8 cellular contexts compared by ENCODE assay signal in the genomic region with DNA sequence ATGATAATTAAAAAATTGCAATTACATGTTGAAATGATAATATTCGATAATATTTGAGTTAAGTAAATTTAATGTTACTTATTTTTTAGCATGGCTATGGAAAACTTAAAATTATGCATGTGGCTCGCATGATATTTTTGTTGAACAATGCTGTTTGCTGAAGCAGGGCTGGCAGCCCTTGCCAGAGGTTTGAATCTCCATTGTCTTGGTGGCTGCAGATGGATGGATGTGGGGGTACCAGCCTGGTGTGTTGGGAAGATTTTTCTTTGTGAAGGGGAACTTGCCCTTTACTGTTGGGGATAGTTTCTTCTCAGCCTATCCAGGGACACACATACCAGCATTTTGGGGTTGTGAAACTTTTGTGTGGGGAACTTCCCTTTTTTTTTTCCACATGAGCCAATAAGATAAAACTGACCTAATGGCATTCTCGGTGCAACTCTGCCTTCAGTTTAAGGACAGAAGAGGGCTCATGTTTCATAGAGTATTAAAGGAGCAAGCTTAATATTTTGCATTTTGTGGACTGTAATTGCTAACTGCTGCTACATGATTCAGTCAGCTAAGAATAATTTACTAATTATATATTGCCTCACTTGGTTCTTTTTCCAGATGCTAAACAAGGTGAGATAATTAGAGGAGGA. TPM values are rescaled to one million over a fixed set of nuclear protein-coding genes. Genes with fewer than 3 reads are reported as not detected.
DNase-seq lines count a peak whose midpoint lies in the region; ATAC-seq, FAIRE-seq and TF ChIP-seq lines count a peak whose summit lies in the region.

No MANE protein-coding gene starts in this region.

- no TSS peak for BruUV-seq in endothelial cell of umbilical vein (replicated peaks; lab: Mats Ljungman, UMichigan)

- no peaks in the 10 kb centered on the region for H3K9me3 Mint-ChIP-seq in activated CD4-positive, alpha-beta T cell treated with anti-CD3 and anti-CD28 coated beads for 36 hours (ENCODE audit: low read depth)
- no peaks in the 10 kb centered on the region for H3K9me3 Mint-ChIP-seq in activated CD4-positive, alpha-beta T cell treated with anti-CD3 and anti-CD28 coated beads, Interleukin-2, amount 10 ng/mL, durations not matched to agents 24 days and 14 days

- dilution Hi-C loops in endothelial cell of umbilical vein (cut with MboI; ENCODE audit: extremely low pct_ligation_motif_present, low sequenced_read_pairs) = no loop called here

- H2AFZ ChIP-seq in endothelial cell of umbilical vein (ENCODE audit: low read depth, low read length) = no peak overlapping the region

- peaks cover 95% of the 10 kb centered on the region for H3K79me2 ChIP-seq in endothelial cell of umbilical vein (ENCODE audit: control insufficient read depth, insufficient read depth, low read length)

- no peaks in the 10 kb centered on the region for H3K9me3 ChIP-seq in endothelial cell of umbilical vein (replicated peaks; ENCODE audit: control insufficient read depth, insufficient read depth, low read length)

- no peaks in the 10 kb centered on the region for H3K27me3 Mint-ChIP-seq in activated CD4-positive, alpha-beta T cell treated with anti-CD3 and anti-CD28 coated beads for 36 hours
- H3K27me3 Mint-ChIP-seq in activated CD4-positive, alpha-beta T cell treated with anti-CD3 and anti-CD28 coated beads, Interleukin-2, amount 10 ng/mL, durations not matched to agents 24 days and 14 days = no peaks in the 10 kb centered on the region

- no peaks in the 10 kb centered on the region for H3K27me3 ChIP-seq in endothelial cell of umbilical vein (ENCODE audit: control insufficient read depth in 2 of 2, insufficient read depth in 2 of 2, low read length in 2 of 2)

- TF ChIP-seq POLR2A in endothelial cell of umbilical vein (IDR thresholded peaks at IDR 0.05; ENCODE audit: low read depth, low read length) = no peak

- no peak overlapping the region for H3K4me3 ChIP-seq in endothelial cell of umbilical vein (replicated peaks in 1 of 3; ENCODE audit: insufficient read depth in 1 of 3, low read depth in 1 of 3, low read length in 3 of 3)

- peak overlapping the region; percentile 63 for H3K9ac ChIP-seq in endothelial cell of umbilical vein (replicated peaks; ENCODE audit: extremely low read depth, insufficient read depth, low read length)

- no peaks in the 10 kb centered on the region for H4K20me1 ChIP-seq in endothelial cell of umbilical vein (replicated peaks; ENCODE audit: control insufficient read depth, extremely low read depth, insufficient read depth, low read length)

- H3K4me1 Mint-ChIP-seq in activated CD4-positive, alpha-beta T cell treated with anti-CD3 and anti-CD28 coated beads for 36 hours = peaks cover 69% of the 10 kb centered on the region
- peaks cover 36% of the 10 kb centered on the region for H3K4me1 Mint-ChIP-seq in activated CD4-positive, alpha-beta T cell treated with anti-CD3 and anti-CD28 coated beads, Interleukin-2, amount 10 ng/mL, durations not matched to agents 24 days and 14 days

- no peak for FAIRE-seq in endothelial cell of umbilical vein (lab: Jason Lieb, UNC)

- no peak for TF ChIP-seq CTCF in endothelial cell of umbilical vein (IDR thresholded peaks at IDR 0.05; ENCODE audit: extremely low read depth in 1 of 2, insufficient read depth in 1 of 2, low read depth in 1 of 2, low read length in 2 of 2)

- H3K4me1 ChIP-seq in endothelial cell of umbilical vein (ENCODE audit: control insufficient read depth, extremely low read depth, insufficient read depth, low read length) = peaks cover 70% of the 10 kb centered on the region

- peaks cover 33% of the 10 kb centered on the region for H3K36me3 Mint-ChIP-seq in activated CD4-positive, alpha-beta T cell treated with anti-CD3 and anti-CD28 coated beads for 36 hours (ENCODE audit: low read depth)
- H3K36me3 Mint-ChIP-seq in activated CD4-positive, alpha-beta T cell treated with anti-CD3 and anti-CD28 coated beads, Interleukin-2, amount 10 ng/mL, durations not matched to agents 24 days and 14 days (ENCODE audit: low read depth) = peaks cover 33% of the 10 kb centered on the region

- POLR2A ChIA-PET in activated CD4-positive, alpha-beta T cell treated with anti-CD3 and anti-CD28 coated beads for 36 hours (lab: Charles Lee) = no interaction called here
- POLR2A ChIA-PET in endothelial cell of umbilical vein (lab: Charles Lee) = interaction anchor here (0.9 kb wide), 1 partner anchor 8 kb away, joined by 3 read pairs; no protein-coding TSS in a partner anchor

- H3K9me1 ChIP-seq in endothelial cell of umbilical vein (replicated peaks; ENCODE audit: control insufficient read depth, extremely low read depth, insufficient read depth, low read length) = no peaks in the 10 kb centered on the region

- H3K27ac Mint-ChIP-seq in activated CD4-positive, alpha-beta T cell treated with anti-CD3 and anti-CD28 coated beads for 36 hours = peak overlapping the region; percentile 67
- H3K27ac Mint-ChIP-seq in activated CD4-positive, alpha-beta T cell treated with anti-CD3 and anti-CD28 coated beads, Interleukin-2, amount 10 ng/mL, durations not matched to agents 24 days and 14 days = no peak overlapping the region

- peak overlapping the region; percentile 55 for H3K4me2 ChIP-seq in endothelial cell of umbilical vein (ENCODE audit: insufficient read depth, low read length)

- H3K36me3 ChIP-seq in endothelial cell of umbilical vein (ENCODE audit: control insufficient read depth in 2 of 2, extremely low read depth in 1 of 2, insufficient read depth in 2 of 2, low read length in 2 of 2) = no peaks in the 10 kb centered on the region

- no peak for DNase-seq in activated CD4-positive, alpha-beta T cell treated with anti-CD3 and anti-CD28 coated beads for 36 hours
- DNase-seq in activated CD4-positive, alpha-beta T cell treated with anti-CD3 and anti-CD28 coated beads, Interleukin-2, amount 10 ng/mL, durations not matched to agents 24 days and 14 days = no peak
- DNase-seq in NOMO-1 treated with DMSO at 0.1 percent for 48 hours (lab: John Stamatoyannopoulos, UW; ENCODE audit: unreplicated experiment) (peak; percentile 94), endothelial cell of umbilical vein (ENCODE audit: low read depth, low spot score) (peak; percentile 53), NK-92 (lab: John Stamatoyannopoulos, UW; ENCODE audit: unreplicated experiment) (no peak), GOT3 (lab: John Stamatoyannopoulos, UW) (no peak)
- peak; percentile 10 for DNase-seq in stimulated activated CD8-positive, alpha-beta memory T cell treated with anti-CD3 and anti-CD28 coated beads, Interleukin-4, amount 100 ng/mL, for 48 hours

- intact Hi-C loops in activated CD4-positive, alpha-beta T cell treated with anti-CD3 and anti-CD28 coated beads for 36 hours (cut with DNase I, micrococcal nuclease) = no loop called here
- intact Hi-C loops in activated CD4-positive, alpha-beta T cell treated with anti-CD3 and anti-CD28 coated beads, Interleukin-2, amount 10 ng/mL, durations not matched to agents 24 days and 14 days (cut with micrococcal nuclease) = no loop called here
- intact Hi-C loops in endothelial cell of umbilical vein (cut with micrococcal nuclease) = loop anchor here (2.0 kb wide), 1 partner anchor 78 kb away; no protein-coding TSS in a partner anchor

- H3K27ac ChIP-seq in endothelial cell of umbilical vein (ENCODE audit: insufficient read depth, low read depth, low read length) = peak overlapping the region; percentile 97

- H3K4me3 Mint-ChIP-seq in activated CD4-positive, alpha-beta T cell treated with anti-CD3 and anti-CD28 coated beads for 36 hours = no peak overlapping the region
- H3K4me3 Mint-ChIP-seq in activated CD4-positive, alpha-beta T cell treated with anti-CD3 and anti-CD28 coated beads, Interleukin-2, amount 10 ng/mL, durations not matched to agents 24 days and 14 days = no peak overlapping the region

- CTCF ChIA-PET in activated CD4-positive, alpha-beta T cell treated with anti-CD3 and anti-CD28 coated beads for 36 hours (lab: Charles Lee) = interaction anchor here (0.9 to 1.3 kb wide), 2 partner anchors 10 to 12 kb away, joined by 3 to 4 read pairs; no protein-coding TSS in a partner anchor
- CTCF ChIA-PET in endothelial cell of umbilical vein (lab: Charles Lee) = interaction anchor here (1.1 to 2.5 kb wide), 5 partner anchors 8 to 79 kb away, joined by 3 to 7 read pairs (median 6); a partner anchor contains a TSS

- peak; percentile 18 for ATAC-seq in activated CD4-positive, alpha-beta T cell treated with anti-CD3 and anti-CD28 coated beads for 36 hours
- ATAC-seq in HG02610 (IDR thresholded peaks at IDR 0.05; ENCODE audit: unreplicated experiment) = peak; percentile 50

TF ChIP-seq in endothelial cell of umbilical vein, 7 proteins besides CTCF, POLR2A, EP300 and RAD21:
- TF ChIP-seq POLR2AphosphoS5 (IDR thresholded peaks at IDR 0.05; ENCODE audit: insufficient read depth, low read depth, low read length) = no peak
- TF ChIP-seq JUN (IDR thresholded peaks at IDR 0.05; ENCODE audit: borderline replicate concordance, insufficient read depth, insufficient read length, low read depth) = no peak
- TF ChIP-seq EZH2 (IDR thresholded peaks at IDR 0.05; ENCODE audit: borderline replicate concordance, low read depth, low read length, severe bottlenecking) = no peak
- TF ChIP-seq GATA2 (IDR thresholded peaks at IDR 0.05; ENCODE audit: insufficient read depth, insufficient read length, low read depth, low read length) = no peak
- TF ChIP-seq, protein P1, sequence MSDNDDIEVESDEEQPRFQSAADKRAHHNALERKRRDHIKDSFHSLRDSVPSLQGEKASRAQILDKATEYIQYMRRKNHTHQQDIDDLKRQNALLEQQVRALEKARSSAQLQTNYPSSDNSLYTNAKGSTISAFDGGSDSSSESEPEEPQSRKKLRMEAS (IDR thresholded peaks at IDR 0.05; ENCODE audit: insufficient read depth, insufficient read length) = no peak
- TF ChIP-seq MYC (IDR thresholded peaks at IDR 0.05; ENCODE audit: low read depth, low read length) = no peak
- TF ChIP-seq FOS (IDR thresholded peaks at IDR 0.05; ENCODE audit: borderline replicate concordance, insufficient read depth, low read length) = no peak

RNA-seq across cellular contexts. Expression of a gene that starts 8.8 kb away (rescaled TPM):
- total RNA-seq in activated CD4-positive, alpha-beta T cell treated with anti-CD3 and anti-CD28 coated beads for 36 hours = 10 to 100 TPM; 38.0 to 39.0 TPM
- 40.8 and 43.1 TPM in 2 replicates for total RNA-seq in activated CD4-positive, alpha-beta T cell treated with anti-CD3 and anti-CD28 coated beads, Interleukin-2, amount 10 ng/mL, durations not matched to agents 24 days and 14 days
- 60.0 and 60.8 TPM in 2 replicates for total RNA-seq in endothelial cell of umbilical vein
- 16.8 and 20.2 TPM in 2 replicates for polyA plus RNA-seq in endothelial cell of umbilical vein
- polyA plus RNA-seq in endothelial cell of umbilical vein (2011; cell fraction: cytosol; rRNA removed) = 24.4 and 24.6 TPM in 2 replicates
- 18.0 and 20.9 TPM in 2 replicates for polyA plus RNA-seq in endothelial cell of umbilical vein (2011; cell fraction: nucleus; rRNA removed)
- 42.8 and 47.2 TPM in 2 replicates for polyA plus RNA-seq in endothelial cell of umbilical vein (2012)
- polyA minus RNA-seq in endothelial cell of umbilical vein = 44.7 and 53.7 TPM in 2 replicates
- 20.9 TPM for polyA minus RNA-seq in endothelial cell of umbilical vein (2011; cell fraction: cytosol; rRNA and poly(A)+ RNA removed)
- polyA minus RNA-seq in endothelial cell of umbilical vein (2011; cell fraction: nucleus; rRNA and poly(A)+ RNA removed) = 11.6 and 16.9 TPM in 2 replicates

Comparison
In these comparisons a context has a peak if more than half of its experiments do, and no peak if none do; other contexts are left out.
1. DNase-seq: peak in NOMO-1 treated with DMSO at 0.1 percent for 48 hours (single experiment), endothelial cell of umbilical vein (single experiment) and stimulated activated CD8-positive, alpha-beta memory T cell treated with anti-CD3 and anti-CD28 coated beads, Interleukin-4, amount 100 ng/mL, for 48 hours (single experiment); none in activated CD4-positive, alpha-beta T cell treated with anti-CD3 and anti-CD28 coated beads for 36 hours (single experiment), activated CD4-positive, alpha-beta T cell treated with anti-CD3 and anti-CD28 coated beads, Interleukin-2, amount 10 ng/mL, durations not matched to agents 24 days and 14 days (single experiment), NK-92 (single experiment) and GOT3 (single experiment).